ENCODE assay signal across 16 cellular contexts in the genomic region with DNA sequence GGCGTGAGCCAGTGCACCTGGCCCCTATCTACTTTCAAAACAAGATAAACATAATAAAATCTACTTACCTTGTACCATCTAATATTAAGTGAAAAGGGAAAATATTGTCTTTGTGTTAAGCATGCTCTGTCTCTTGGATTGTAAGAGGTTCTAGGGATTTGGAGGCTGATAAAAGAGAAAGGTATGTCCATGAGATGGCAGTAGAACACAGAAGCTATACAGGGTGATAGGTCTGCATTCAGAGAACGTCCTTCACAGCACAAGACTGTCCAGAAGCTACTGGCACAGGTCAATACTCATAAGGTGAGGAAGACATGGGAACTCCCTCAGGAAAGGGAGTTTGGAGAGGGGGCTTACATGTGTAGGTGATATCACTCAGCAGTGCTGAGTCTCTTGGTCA.
DNase-seq lines count a peak whose midpoint lies in the region; ATAC-seq and TF ChIP-seq lines count a peak whose summit lies in the region.
"Had no signal": no experiment of that assay in that cellular context is flagged by ENCODE, and none has a peak within 500 bp of the region (broad histone marks: within the 10 kb centered on the region; RNA-seq: fewer than 3 reads in every experiment).

No MANE protein-coding gene starts in this region.

- no peak for TF ChIP-seq POLR2A in IMR-90 (IDR thresholded peaks at IDR 0.05; ENCODE audit: low read depth, low read length)

- H3K9me3 ChIP-seq in IMR-90 (ENCODE audit: control insufficient read depth, insufficient read depth, low read length): no peaks in the 10 kb centered on the region

- H2BK120ac ChIP-seq in IMR-90 (ENCODE audit: low read depth, low read length): no peak overlapping the region

- H4K91ac ChIP-seq in IMR-90 (ENCODE audit: insufficient read depth, low read depth, low read length): no peak overlapping the region

- no peaks in the 10 kb centered on the region for H4K20me1 ChIP-seq in IMR-90 (ENCODE audit: insufficient read depth, low read length)

- H3K9me1 ChIP-seq in IMR-90 (ENCODE audit: insufficient read depth, low read length): no peaks in the 10 kb centered on the region

- CTCF ChIA-PET in IMR-90 (lab: Yijun Ruan, JAX): no interaction called here

- dilution Hi-C loops in IMR-90 (cut with HindIII; ENCODE audit: low sequenced_read_pairs, unreplicated experiment): no loop called here

- H3K56ac ChIP-seq in IMR-90 (ENCODE audit: extremely low read depth, insufficient read depth, low read length): no peak overlapping the region

- no peak overlapping the region for H3K14ac ChIP-seq in IMR-90 (replicated peaks; ENCODE audit: low read depth, low read length)

- H3K4me3 ChIP-seq in IMR-90 (ENCODE audit: insufficient read depth, low read depth, low read length): no peak overlapping the region
- H3K4me3 ChIP-seq in astrocyte of the spinal cord (ENCODE audit: low read depth, low read length): no peak overlapping the region
- H3K4me3 ChIP-seq: skin epidermis had no signal

- H3K36me3 ChIP-seq in IMR-90 (ENCODE audit: control insufficient read depth, insufficient read depth, low read length): no peaks in the 10 kb centered on the region

- H3K9ac ChIP-seq in IMR-90 (ENCODE audit: low read depth, low read length): no peak overlapping the region

- DNase-seq in Caki2 (ENCODE audit: low read depth) (peak; percentile 0), IMR-90 (peak; percentile 2), astrocyte of the spinal cord (ENCODE audit: low read depth, low spot score) (peak; percentile 1), iris pigment epithelial cell (ENCODE audit: low read depth) (peak; percentile 8), hippocampal formation (lab: John Stamatoyannopoulos, UW) (no peak), GF-D8 (lab: John Stamatoyannopoulos, UW) (no peak), left cardiac atrium (no peak)
- DNase-seq: activated CD4-positive, alpha-beta T cell treated with anti-CD3 and anti-CD28 coated beads, Interleukin-2, amount 10 ng/mL, durations not matched to agents 24 days and 14 days; aorta; CD4-positive, alpha-beta memory T cell; effector memory CD8-positive, alpha-beta T cell; left ventricle myocardium superior; NCI-H2107; T-cell had no signal

- intact Hi-C loops in IMR-90 (cut with micrococcal nuclease): no loop called here
- intact Hi-C loops in left cardiac atrium (cut with DNase I): no loop called here

- no TSS peak for BruUV-seq in IMR-90 (replicated peaks; lab: Mats Ljungman, UMichigan)

- no peak overlapping the region for H2AK5ac ChIP-seq in IMR-90 (ENCODE audit: low read depth, low read length)

- no peak for TF ChIP-seq CTCF in IMR-90 (conservative IDR thresholded peaks at IDR 0.05; ENCODE audit: low read depth, low read length)
- TF ChIP-seq CTCF in astrocyte of the spinal cord (IDR thresholded peaks at IDR 0.05; ENCODE audit: low read depth, low read length): no peak

- H2AFZ ChIP-seq in IMR-90 (replicated peaks; ENCODE audit: low read length, poor library complexity): no peak overlapping the region

- H4K8ac ChIP-seq in IMR-90 (ENCODE audit: low read depth in 2 of 2, low read length in 2 of 2): no peak overlapping the region

- H2BK20ac ChIP-seq in IMR-90 (ENCODE audit: low read depth, low read length): no peak overlapping the region

- no peak overlapping the region for H3K23ac ChIP-seq in IMR-90 (ENCODE audit: low read depth, low read length)

- no peaks in the 10 kb centered on the region for H3K27me3 ChIP-seq in IMR-90 (ENCODE audit: control insufficient read depth, insufficient read depth, low read length)

- ATAC-seq in IMR-90 (ENCODE audit: low read depth) (no peak), left cardiac atrium (no peak), HG03521 (IDR thresholded peaks at IDR 0.05; ENCODE audit: unreplicated experiment) (no peak)
- ATAC-seq: effector memory CD8-positive, alpha-beta T cell; left ventricle myocardium superior; T-cell had no signal

- H4K5ac ChIP-seq in IMR-90 (ENCODE audit: low read depth, low read length): no peak overlapping the region

- no peak overlapping the region for H3K18ac ChIP-seq in IMR-90 (ENCODE audit: low read depth, low read length)

- H3K4me2 ChIP-seq in IMR-90 (ENCODE audit: low read depth, low read length): no peak overlapping the region

- no peak overlapping the region for H2BK15ac ChIP-seq in IMR-90 (ENCODE audit: low read depth, low read length)

- in situ Hi-C loops in Caki2 (cut with HindIII; ENCODE audit: low pct_unique_long_range_greater_than_20kb, low sequenced_read_pairs): no loop called here
- in situ Hi-C loops in IMR-90 (cut with MboI; ENCODE audit: low sequenced_read_pairs): no loop called here
- in situ Hi-C loops in astrocyte of the spinal cord (cut with HindIII; ENCODE audit: low sequenced_read_pairs): no loop called here

- no peaks in the 10 kb centered on the region for H3K79me1 ChIP-seq in IMR-90 (ENCODE audit: low read depth in 1 of 2, low read length in 2 of 2)

- WGBS in IMR-90 (ENCODE audit: extremely low coverage in 2 of 2, insufficient read length in 1 of 2), 2 experiments: no CpG with 5 or more reads among the region's 2 CpGs

- no peak overlapping the region for H3K4ac ChIP-seq in IMR-90 (ENCODE audit: low read depth, low read length)

- no peak overlapping the region for H2AK9ac ChIP-seq in IMR-90 (replicated peaks; ENCODE audit: low read depth, low read length, poor library complexity)

- POLR2A ChIA-PET in IMR-90 (lab: Charles Lee; ENCODE audit: unreplicated experiment): no interaction called here

- no peak overlapping the region for H3K27ac ChIP-seq in IMR-90 (ENCODE audit: insufficient read depth, low read length)
- H3K27ac ChIP-seq: skin epidermis had no signal

- no peak for TF ChIP-seq RAD21 in IMR-90 (IDR thresholded peaks at IDR 0.05; ENCODE audit: low read length)

- no peak overlapping the region for H2BK5ac ChIP-seq in IMR-90 (ENCODE audit: low read depth, low read length, poor library complexity, severe bottlenecking)

- no peaks in the 10 kb centered on the region for H3K4me1 ChIP-seq in IMR-90 (ENCODE audit: control insufficient read depth, insufficient read depth, low read length)

TF ChIP-seq in IMR-90, 13 proteins besides CTCF, POLR2A, EP300 and RAD21:
- no peak for TF ChIP-seq RFX5 (IDR thresholded peaks at IDR 0.05; ENCODE audit: low read depth, low read length)
- no peak for TF ChIP-seq CEBPB (IDR thresholded peaks at IDR 0.05; ENCODE audit: low read depth, low read length)
- no peak for TF ChIP-seq FOS (IDR thresholded peaks at IDR 0.05; ENCODE audit: low read depth, low read length)
- TF ChIP-seq, protein P1, sequence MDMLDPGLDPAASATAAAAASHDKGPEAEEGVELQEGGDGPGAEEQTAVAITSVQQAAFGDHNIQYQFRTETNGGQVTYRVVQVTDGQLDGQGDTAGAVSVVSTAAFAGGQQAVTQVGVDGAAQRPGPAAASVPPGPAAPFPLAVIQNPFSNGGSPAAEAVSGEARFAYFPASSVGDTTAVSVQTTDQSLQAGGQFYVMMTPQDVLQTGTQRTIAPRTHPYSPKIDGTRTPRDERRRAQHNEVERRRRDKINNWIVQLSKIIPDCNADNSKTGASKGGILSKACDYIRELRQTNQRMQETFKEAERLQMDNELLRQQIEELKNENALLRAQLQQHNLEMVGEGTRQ (IDR thresholded peaks at IDR 0.05; ENCODE audit: low read depth, low read length): no peak
- TF ChIP-seq RCOR1 (IDR thresholded peaks at IDR 0.05; ENCODE audit: insufficient replicate concordance, low read length): no peak
- no peak for TF ChIP-seq MXI1 (IDR thresholded peaks at IDR 0.05; ENCODE audit: borderline replicate concordance, low read depth, low read length)
- TF ChIP-seq SMC3 (IDR thresholded peaks at IDR 0.05; ENCODE audit: low read depth, low read length): no peak
- TF ChIP-seq, protein P2, sequence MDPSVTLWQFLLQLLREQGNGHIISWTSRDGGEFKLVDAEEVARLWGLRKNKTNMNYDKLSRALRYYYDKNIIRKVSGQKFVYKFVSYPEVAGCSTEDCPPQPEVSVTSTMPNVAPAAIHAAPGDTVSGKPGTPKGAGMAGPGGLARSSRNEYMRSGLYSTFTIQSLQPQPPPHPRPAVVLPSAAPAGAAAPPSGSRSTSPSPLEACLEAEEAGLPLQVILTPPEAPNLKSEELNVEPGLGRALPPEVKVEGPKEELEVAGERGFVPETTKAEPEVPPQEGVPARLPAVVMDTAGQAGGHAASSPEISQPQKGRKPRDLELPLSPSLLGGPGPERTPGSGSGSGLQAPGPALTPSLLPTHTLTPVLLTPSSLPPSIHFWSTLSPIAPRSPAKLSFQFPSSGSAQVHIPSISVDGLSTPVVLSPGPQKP (IDR thresholded peaks at IDR 0.05; ENCODE audit: borderline replicate concordance, low read depth, low read length): no peak
- TF ChIP-seq CHD1 (IDR thresholded peaks at IDR 0.05; ENCODE audit: low read depth, low read length): no peak

Comparison
In these comparisons a context has a peak if more than half of its experiments do, and no peak if none do; other contexts are left out.
1. DNase-seq: peak in Caki2 (single experiment), IMR-90 (single experiment), astrocyte of the spinal cord (single experiment) and iris pigment epithelial cell (single experiment); none in hippocampal formation (0 of 2), GF-D8 (single experiment) and left cardiac atrium (single experiment).